ENCODE assay signal across 16 cellular contexts in genomic region chr9:128654481-128654880, GRCh38. TPM values are rescaled to one million over a fixed set of nuclear protein-coding genes. Genes with fewer than 3 reads are reported as not detected.
DNase-seq lines count a peak whose midpoint lies in the region; ATAC-seq and TF ChIP-seq lines count a peak whose summit lies in the region.
"Had no signal": no experiment of that assay in that cellular context is flagged by ENCODE, and none has a peak within 500 bp of the region (broad histone marks: within the 10 kb centered on the region; RNA-seq: fewer than 3 reads in every experiment).

No MANE protein-coding gene starts in this region.

- no peak for ATAC-seq in HG03175 (IDR thresholded peaks at IDR 0.05; ENCODE audit: unreplicated experiment)
- ATAC-seq in GM19467 (IDR thresholded peaks at IDR 0.05; ENCODE audit: unreplicated experiment): no peak

- H4K20me1 ChIP-seq in osteoblast (ENCODE audit: insufficient read depth, low read length): no peaks in the 10 kb centered on the region

- no peaks in the 10 kb centered on the region for H3K27me3 ChIP-seq in endodermal cell (ENCODE audit: control insufficient read depth, insufficient read depth, low read length, poor library complexity, severe bottlenecking)
- no peaks in the 10 kb centered on the region for H3K27me3 ChIP-seq in osteoblast (ENCODE audit: insufficient read depth, low read length)
- H3K27me3 ChIP-seq: right atrium auricular region had no signal

- no peak overlapping the region for H2AFZ ChIP-seq in osteoblast (ENCODE audit: low read length)

- no peak for DNase-seq in activated naive CD4-positive, alpha-beta T cell (lab: John Stamatoyannopoulos, UW)
- DNase-seq in SK-N-MC (ENCODE audit: low read depth, low spot score): no peak
- no peak for DNase-seq in endodermal cell
- DNase-seq in pons (ENCODE audit: low spot score): no peak
- no peak for DNase-seq in osteoblast (ENCODE audit: insufficient read length, low spot score, missing footprints)
- DNase-seq: activated CD4-positive, alpha-beta T cell treated with anti-CD3 and anti-CD28 coated beads, Interleukin-2, amount 50 U/mL, for 4 hours; activated gamma-delta T cell treated with Interleukin-2 at 50 U/mL for 16 hours; caudate nucleus; left ventricle myocardium inferior; NCI-H2029; NCI-H524; stimulated activated CD4-positive, alpha-beta T cell treated with anti-CD3 and anti-CD28 coated beads, Interleukin-2, amount 100 ng/mL, for 24 hours had no signal

- H3K27ac ChIP-seq in SK-N-MC: 0 out of 2 replicates have a peak overlapping the region, but pooled peaks have one; percentile 9
- H3K27ac ChIP-seq in endodermal cell (ENCODE audit: low read depth, low read length): no peak overlapping the region
- no peak overlapping the region for H3K27ac ChIP-seq in osteoblast (ENCODE audit: low read depth, low read length)
- H3K27ac ChIP-seq: left ventricle myocardium inferior, right atrium auricular region had no signal

- H3K9me3 Mint-ChIP-seq in activated naive CD4-positive, alpha-beta T cell treated with anti-CD3 and anti-CD28 coated beads, Interleukin-2, amount 50 U/mL, for 24 hours: no peaks in the 10 kb centered on the region
- H3K9me3 Mint-ChIP-seq in endodermal cell: no peaks in the 10 kb centered on the region

- no peak overlapping the region for H3K27ac Mint-ChIP-seq in activated naive CD4-positive, alpha-beta T cell treated with anti-CD3 and anti-CD28 coated beads, Interleukin-2, amount 50 U/mL, for 24 hours
- peak overlapping the region; percentile 24 for H3K27ac Mint-ChIP-seq in endodermal cell

- TF ChIP-seq CTCF in endodermal cell (conservative IDR thresholded peaks at IDR 0.05): no peak
- no peak for TF ChIP-seq CTCF in osteoblast (IDR thresholded peaks at IDR 0.05; ENCODE audit: extremely low read depth, low read depth, low read length)

- H3K4me3 ChIP-seq in SK-N-MC (no peak overlapping the region), endodermal cell (ENCODE audit: low read length) (no peak overlapping the region), osteoblast (ENCODE audit: insufficient read depth, low read length) (no peak overlapping the region)
- H3K4me3 ChIP-seq: left ventricle myocardium inferior, right atrium auricular region had no signal

- H3K4me1 ChIP-seq in endodermal cell (ENCODE audit: control insufficient read depth, insufficient read depth, low read length): no peaks in the 10 kb centered on the region
- H3K4me1 ChIP-seq in osteoblast (ENCODE audit: insufficient read depth, low read length): peaks cover 2% of the 10 kb centered on the region

- 91 to 94% methylated on average over 1 of the region's 1 CpG for WGBS in endodermal cell (ENCODE audit: insufficient coverage in 1 of 2, insufficient read length in 1 of 2), 2 experiments

- H3K4me3 Mint-ChIP-seq in activated naive CD4-positive, alpha-beta T cell treated with anti-CD3 and anti-CD28 coated beads, Interleukin-2, amount 50 U/mL, for 24 hours: peak overlapping the region; percentile 37
- H3K4me3 Mint-ChIP-seq in endodermal cell: peak overlapping the region; percentile 70

- H3K9ac ChIP-seq in SK-N-MC (ENCODE audit: insufficient read length) (no peak overlapping the region), endodermal cell (ENCODE audit: extremely low read depth, low read length, poor library complexity, severe bottlenecking) (no peak overlapping the region)

- no peaks in the 10 kb centered on the region for H3K36me3 Mint-ChIP-seq in activated naive CD4-positive, alpha-beta T cell treated with anti-CD3 and anti-CD28 coated beads, Interleukin-2, amount 50 U/mL, for 24 hours
- peaks cover 11% of the 10 kb centered on the region for H3K36me3 Mint-ChIP-seq in endodermal cell (ENCODE audit: low read depth)

- no peaks in the 10 kb centered on the region for H3K27me3 Mint-ChIP-seq in activated naive CD4-positive, alpha-beta T cell treated with anti-CD3 and anti-CD28 coated beads, Interleukin-2, amount 50 U/mL, for 24 hours
- H3K27me3 Mint-ChIP-seq in endodermal cell (ENCODE audit: insufficient read depth): no peaks in the 10 kb centered on the region

- H3K36me3 ChIP-seq in SK-N-MC (ENCODE audit: insufficient read depth, low read length) (peaks cover 3% of the 10 kb centered on the region; the same call in 1 of the 2 replicates), endodermal cell (ENCODE audit: control insufficient read depth, insufficient read depth, low read length) (no peaks in the 10 kb centered on the region), osteoblast (ENCODE audit: insufficient read depth, low read length) (no peaks in the 10 kb centered on the region)
- H3K36me3 ChIP-seq: left ventricle myocardium inferior, right atrium auricular region had no signal

- no peaks in the 10 kb centered on the region for H3K9me3 ChIP-seq in SK-N-MC (ENCODE audit: low read depth, low read length)
- no peaks in the 10 kb centered on the region for H3K9me3 ChIP-seq in endodermal cell (ENCODE audit: control insufficient read depth, low read length)
- H3K9me3 ChIP-seq in osteoblast (ENCODE audit: low read depth, low read length): no peaks in the 10 kb centered on the region
- H3K9me3 ChIP-seq: left ventricle myocardium inferior, right atrium auricular region had no signal

- H3K4me1 Mint-ChIP-seq in activated naive CD4-positive, alpha-beta T cell treated with anti-CD3 and anti-CD28 coated beads, Interleukin-2, amount 50 U/mL, for 24 hours: peaks cover 8% of the 10 kb centered on the region
- H3K4me1 Mint-ChIP-seq in endodermal cell: peaks cover 2% of the 10 kb centered on the region

- no peak overlapping the region for H3K4me2 ChIP-seq in osteoblast (ENCODE audit: insufficient read depth, low read length)

- no peaks in the 10 kb centered on the region for H3K79me2 ChIP-seq in osteoblast (ENCODE audit: insufficient read depth, low read length)

RNA-seq across cellular contexts. Expression of gene DYNC2I2, which starts 2.2 kb away (rescaled TPM):
- total RNA-seq in endodermal cell (100 to 1,000 TPM in 1 of 2 donors, 10 to 100 TPM in 1; 87.8 to 119 TPM), osteoblast (51.3 and 52.1 TPM in 2 replicates)
- 83.9 TPM for polyA plus RNA-seq in endodermal cell (2013, experiment 1 of 2)
- polyA plus RNA-seq in endodermal cell (2013, experiment 2 of 2): 77.9 TPM

RNA-seq across cellular contexts. Expression of gene SET, which starts 34.5 kb away (rescaled TPM):
- total RNA-seq in endodermal cell: 100 to 1,000 TPM; 762 to 795 TPM
- polyA plus RNA-seq in endodermal cell (2013, experiment 1 of 2): 715 TPM
- 707 TPM for polyA plus RNA-seq in endodermal cell (2013, experiment 2 of 2)
- total RNA-seq in osteoblast: 365 and 397 TPM in 2 replicates

RNA-seq across cellular contexts. Expression of gene PKN3, which starts 47.8 kb away (rescaled TPM):
- total RNA-seq in endodermal cell (10 to 100 TPM; 26.0 to 27.2 TPM), osteoblast (3.5 and 4.3 TPM in 2 replicates)
- 17.5 TPM for polyA plus RNA-seq in endodermal cell (2013, experiment 1 of 2)
- polyA plus RNA-seq in endodermal cell (2013, experiment 2 of 2): 17.8 TPM
